15 cellular contexts compared by ENCODE assay signal in genomic region chr17:19298561-19299213, GRCh38.
"Had no signal": no experiment of that assay in that cellular context is flagged by ENCODE, and none has a peak within 500 bp of the region (broad histone marks: within the 10 kb centered on the region; RNA-seq: fewer than 3 reads in every experiment).

No MANE protein-coding gene starts in this region.

- H3K36me3 ChIP-seq: tibial artery had no signal

- H3K9me3 Mint-ChIP-seq: activated CD4-positive, alpha-beta memory T cell treated with anti-CD3 and anti-CD28 coated beads, Interleukin-2, amount 10 ng/mL, durations not matched to agents 7 days and 5 days; activated naive CD8-positive, alpha-beta T cell treated with anti-CD3 and anti-CD28 coated beads, Interleukin-2, amount 50 U/mL, for 24 hours; activated T-cell treated with anti-CD3 and anti-CD28 coated beads, Interleukin-2, amount 50 U/mL, for 72 hours; central memory CD8-positive, alpha-beta T cell; dendritic cell treated with granulocyte-macrophage colony-stimulating factor and Interleukin-4, amounts not matched to agents 40 ng/mL and 50 ng/mL, for 4 days; immature natural killer cell; natural killer cell; stimulated activated naive CD8-positive, alpha-beta T cell treated with anti-CD3 and anti-CD28 coated beads, Interleukin-15, amount 100 ng/mL, for 72 hours had no signal

- H3K4me1 Mint-ChIP-seq: central memory CD8-positive, alpha-beta T cell; immature natural killer cell; natural killer cell; stimulated activated naive CD8-positive, alpha-beta T cell treated with anti-CD3 and anti-CD28 coated beads, Interleukin-15, amount 100 ng/mL, for 72 hours had no signal

- H3K4me3 Mint-ChIP-seq: activated CD4-positive, alpha-beta memory T cell treated with anti-CD3 and anti-CD28 coated beads, Interleukin-2, amount 10 ng/mL, durations not matched to agents 7 days and 5 days; activated naive CD8-positive, alpha-beta T cell treated with anti-CD3 and anti-CD28 coated beads, Interleukin-2, amount 50 U/mL, for 24 hours; activated T-cell treated with anti-CD3 and anti-CD28 coated beads, Interleukin-2, amount 50 U/mL, for 72 hours; central memory CD8-positive, alpha-beta T cell; dendritic cell treated with granulocyte-macrophage colony-stimulating factor and Interleukin-4, amounts not matched to agents 40 ng/mL and 50 ng/mL, for 4 days; immature natural killer cell; natural killer cell; stimulated activated naive CD8-positive, alpha-beta T cell treated with anti-CD3 and anti-CD28 coated beads, Interleukin-15, amount 100 ng/mL, for 72 hours had no signal

- H3K36me3 Mint-ChIP-seq: immature natural killer cell, natural killer cell had no signal

- ATAC-seq: activated naive CD8-positive, alpha-beta T cell treated with anti-CD3 and anti-CD28 coated beads, Interleukin-2, amount 50 U/mL, for 24 hours; activated T-cell treated with anti-CD3 and anti-CD28 coated beads, Interleukin-2, amount 50 U/mL, for 72 hours; left colon; natural killer cell; stimulated activated naive CD8-positive, alpha-beta T cell treated with anti-CD3 and anti-CD28 coated beads, Interleukin-15, amount 100 ng/mL, for 72 hours had no signal

- H3K27ac Mint-ChIP-seq: activated CD4-positive, alpha-beta memory T cell treated with anti-CD3 and anti-CD28 coated beads, Interleukin-2, amount 10 ng/mL, durations not matched to agents 7 days and 5 days; activated naive CD8-positive, alpha-beta T cell treated with anti-CD3 and anti-CD28 coated beads, Interleukin-2, amount 50 U/mL, for 24 hours; activated T-cell treated with anti-CD3 and anti-CD28 coated beads, Interleukin-2, amount 50 U/mL, for 72 hours; immature natural killer cell; natural killer cell; stimulated activated naive CD8-positive, alpha-beta T cell treated with anti-CD3 and anti-CD28 coated beads, Interleukin-15, amount 100 ng/mL, for 72 hours had no signal

- H3K27me3 Mint-ChIP-seq: activated CD4-positive, alpha-beta memory T cell treated with anti-CD3 and anti-CD28 coated beads, Interleukin-2, amount 10 ng/mL, durations not matched to agents 7 days and 5 days; central memory CD8-positive, alpha-beta T cell had no signal

- H3K27me3 ChIP-seq: tibial artery had no signal

- H3K27ac ChIP-seq: tibial artery had no signal

- H3K4me3 ChIP-seq: tibial artery had no signal

- DNase-seq: activated CD4-positive, alpha-beta memory T cell treated with anti-CD3 and anti-CD28 coated beads, Interleukin-2, amount 10 ng/mL, durations not matched to agents 7 days and 5 days; activated naive CD8-positive, alpha-beta T cell treated with anti-CD3 and anti-CD28 coated beads, Interleukin-2, amount 50 U/mL, for 24 hours; activated T-cell treated with anti-CD3 and anti-CD28 coated beads, Interleukin-2, amount 50 U/mL, for 72 hours; erythroblast; glutamatergic neuron; immature natural killer cell; left colon; mammary epithelial cell; natural killer cell; stimulated activated CD4-positive, alpha-beta T cell treated with anti-CD3 and anti-CD28 coated beads, Interleukin-4, amount 100 ng/mL, for 1 hour; stimulated activated naive CD8-positive, alpha-beta T cell treated with anti-CD3 and anti-CD28 coated beads, Interleukin-15, amount 100 ng/mL, for 72 hours; SW 1271; tibial artery had no signal

- H3K9me3 ChIP-seq: tibial artery had no signal
